10 cellular contexts compared by ENCODE assay signal in the genomic region with DNA sequence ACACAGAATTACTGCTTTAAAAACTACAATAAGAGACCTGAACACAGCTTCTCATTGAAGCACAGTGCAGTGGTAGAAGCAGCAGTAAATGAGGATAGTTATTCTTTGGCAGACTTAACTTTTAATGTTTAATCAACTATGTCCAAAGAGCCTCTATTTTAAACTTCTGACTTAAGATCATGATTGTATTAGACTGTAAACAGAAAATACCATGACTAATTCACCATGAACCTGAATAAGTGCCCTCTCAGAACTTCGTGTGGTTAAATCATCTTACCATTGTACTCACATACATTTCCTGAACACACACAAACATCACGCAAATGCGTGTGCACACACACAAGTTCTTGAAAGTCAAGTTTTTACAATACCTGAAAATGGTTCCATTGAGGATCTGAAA. TPM values are rescaled to one million over a fixed set of nuclear protein-coding genes. Genes with fewer than 3 reads are reported as not detected.
DNase-seq lines count a peak whose midpoint lies in the region; ATAC-seq and TF ChIP-seq lines count a peak whose summit lies in the region.
"Had no signal": no experiment of that assay in that cellular context is flagged by ENCODE, and none has a peak within 500 bp of the region (broad histone marks: within the 10 kb centered on the region; RNA-seq: fewer than 3 reads in every experiment).

No MANE protein-coding gene starts in this region.

- H3K4me3 ChIP-seq in mammary epithelial cell (replicated peaks in 1 of 3; ENCODE audit: insufficient read depth in 1 of 3, low read depth in 2 of 3, low read length in 3 of 3): no peak overlapping the region
- H3K4me3 ChIP-seq in osteoblast (ENCODE audit: insufficient read depth, low read length): no peak overlapping the region
- H3K4me3 ChIP-seq in vagina: no peak overlapping the region
- H3K4me3 ChIP-seq in gastrocnemius medialis: no peak overlapping the region

- H3K27me3 ChIP-seq in mammary epithelial cell (ENCODE audit: insufficient read depth, low read length) (no peaks in the 10 kb centered on the region), osteoblast (ENCODE audit: insufficient read depth, low read length) (no peaks in the 10 kb centered on the region), vagina (no peaks in the 10 kb centered on the region), gastrocnemius medialis (no peaks in the 10 kb centered on the region)

- no peaks in the 10 kb centered on the region for H4K20me1 ChIP-seq in mammary epithelial cell (ENCODE audit: insufficient read depth, low read length)
- no peaks in the 10 kb centered on the region for H4K20me1 ChIP-seq in osteoblast (ENCODE audit: insufficient read depth, low read length)

- H3K27ac ChIP-seq in mammary epithelial cell (ENCODE audit: insufficient read depth, low read depth, low read length) (no peak overlapping the region), osteoblast (ENCODE audit: low read depth, low read length) (peak overlapping the region; percentile 17), vagina (no peak overlapping the region), gastrocnemius medialis (no peak overlapping the region)

- H3K36me3 ChIP-seq in mammary epithelial cell (ENCODE audit: insufficient read depth, low read length): peaks cover 12% of the 10 kb centered on the region
- no peaks in the 10 kb centered on the region for H3K36me3 ChIP-seq in osteoblast (ENCODE audit: insufficient read depth, low read length)
- no peaks in the 10 kb centered on the region for H3K36me3 ChIP-seq in vagina
- H3K36me3 ChIP-seq in gastrocnemius medialis: no peaks in the 10 kb centered on the region

- CTCF ChIA-PET in mammary epithelial cell (lab: Charles Lee; ENCODE audit: low non-redundant PET): no interaction called here

- dilution Hi-C loops in mammary epithelial cell (cut with HindIII; ENCODE audit: low sequenced_read_pairs): no loop called here

- WGBS in mammary epithelial cell (ENCODE audit: low coverage, missing lambda C conversion rate): 97% methylated on average over 3 of the region's 3 CpGs

- no peak for TF ChIP-seq CTCF in mammary epithelial cell (conservative IDR thresholded peaks at IDR 0.05 in 1 of 2, IDR thresholded peaks at IDR 0.05 in 1 of 2; ENCODE audit: extremely low read depth in 1 of 2, insufficient read depth in 1 of 2, low read depth in 1 of 2, low read length in 2 of 2)
- TF ChIP-seq CTCF in osteoblast (IDR thresholded peaks at IDR 0.05; ENCODE audit: extremely low read depth, low read depth, low read length): no peak
- no peak for TF ChIP-seq CTCF in vagina (IDR thresholded peaks at IDR 0.05)
- TF ChIP-seq CTCF in gastrocnemius medialis (IDR thresholded peaks at IDR 0.05 in 4 of 5, conservative IDR thresholded peaks at IDR 0.05 in 1 of 5): no peak

- H3K79me2 ChIP-seq in mammary epithelial cell (ENCODE audit: insufficient read depth, low read length) (peaks cover 32% of the 10 kb centered on the region), osteoblast (ENCODE audit: insufficient read depth, low read length) (peaks cover 30% of the 10 kb centered on the region)

- DNase-seq in mammary epithelial cell: peak; percentile 2
- no peak for DNase-seq in osteoblast (ENCODE audit: insufficient read length, low spot score, missing footprints)
- DNase-seq in vagina (ENCODE audit: extremely low spot score in 2 of 2): no peak
- no peak for DNase-seq in gastrocnemius medialis
- DNase-seq: activated CD4-positive, alpha-beta T cell treated with anti-CD3 and anti-CD28 coated beads for 1 hour; NCI-H2227 treated with DMSO at 0.1 percent for 48 hours; stimulated activated CD4-positive, alpha-beta T cell treated with anti-CD3 and anti-CD28 coated beads, Interleukin-4, amount 100 ng/mL, for 4 hours had no signal

- H3K4me2 ChIP-seq in mammary epithelial cell (ENCODE audit: insufficient read depth, low read depth, low read length): no peak overlapping the region
- H3K4me2 ChIP-seq in osteoblast (ENCODE audit: insufficient read depth, low read length): peak overlapping the region; percentile 67

- in situ Hi-C loops in mammary epithelial cell (cut with MboI; ENCODE audit: low sequenced_read_pairs in 2 of 2): no loop called here
- in situ Hi-C loops in gastrocnemius medialis (cut with MboI; ENCODE audit: low sequenced_read_pairs in 4 of 4): no loop called here

- no TSS peak for BruUV-seq in mammary epithelial cell (replicated peaks; lab: Mats Ljungman, UMichigan)

- TF ChIP-seq POLR2A in vagina (IDR thresholded peaks at IDR 0.05) (no peak), gastrocnemius medialis (IDR thresholded peaks at IDR 0.05) (no peak)

- H3K4me1 ChIP-seq in mammary epithelial cell (ENCODE audit: insufficient read depth, low read length) (no peaks in the 10 kb centered on the region), osteoblast (ENCODE audit: insufficient read depth, low read length) (peaks cover 25% of the 10 kb centered on the region), vagina (no peaks in the 10 kb centered on the region), gastrocnemius medialis (no peaks in the 10 kb centered on the region)

- intact Hi-C loops in mammary epithelial cell (cut with micrococcal nuclease) (no loop called here), vagina (cut with DNase I) (no loop called here), gastrocnemius medialis (cut with DNase I; ENCODE audit: low total_unique reads) (loop anchor here (10.0 kb wide), 1 partner anchor 152 kb away; the partner anchor contains the start of gene FBN1)

- H2AFZ ChIP-seq in mammary epithelial cell (ENCODE audit: low read depth, low read length): no peak overlapping the region
- peak overlapping the region; percentile 57 for H2AFZ ChIP-seq in osteoblast (ENCODE audit: low read length)

- H3K9ac ChIP-seq in mammary epithelial cell (ENCODE audit: insufficient read depth, low read length): no peak overlapping the region

- ATAC-seq in GM18870 (IDR thresholded peaks at IDR 0.05; ENCODE audit: unreplicated experiment) (peak; percentile 42), HG02973 (IDR thresholded peaks at IDR 0.05; ENCODE audit: unreplicated experiment) (peak; percentile 37), GM21529 (IDR thresholded peaks at IDR 0.05; ENCODE audit: unreplicated experiment) (no peak), gastrocnemius medialis (no peak)

- no peaks in the 10 kb centered on the region for H3K9me3 ChIP-seq in mammary epithelial cell (replicated peaks; ENCODE audit: insufficient read depth, low read length)
- H3K9me3 ChIP-seq in osteoblast (ENCODE audit: low read depth, low read length): no peaks in the 10 kb centered on the region
- H3K9me3 ChIP-seq in vagina: no peaks in the 10 kb centered on the region
- H3K9me3 ChIP-seq in gastrocnemius medialis: no peaks in the 10 kb centered on the region

RNA-seq across cellular contexts. Expression of gene CEP152, which starts 13.9 kb away (rescaled TPM):
- total RNA-seq in mammary epithelial cell (1 to 10 TPM; 2.5 to 9.2 TPM), osteoblast (4.3 and 5.0 TPM in 2 replicates), vagina (4.4 TPM), gastrocnemius medialis (1 to 10 TPM in 3 of 4 donors, under 1 TPM in 1; 0.51 to 2.4 (median 1.4) TPM)
- polyA plus RNA-seq in mammary epithelial cell: 0.66 TPM
- 0.36 TPM for polyA minus RNA-seq in mammary epithelial cell

Comparison
In these comparisons a context has a peak if more than half of its experiments do, and no peak if none do; other contexts are left out.
1. ATAC-seq: peak in GM18870 (single experiment) and HG02973 (single experiment); none in GM21529 (single experiment) and gastrocnemius medialis (0 of 2).